In genomic region chr6:139759086-139759485, GRCh38 we compare ENCODE assay signal across 21 cellular contexts.
"Had no signal": no experiment of that assay in that cellular context is flagged by ENCODE, and none has a peak within 500 bp of the region (broad histone marks: within the 10 kb centered on the region; RNA-seq: fewer than 3 reads in every experiment).

No MANE protein-coding gene starts in this region.

- H3K27me3 ChIP-seq: esophagus squamous epithelium, ovary, stomach, transverse colon, upper lobe of right lung, vagina had no signal

- ATAC-seq: effector memory CD8-positive, alpha-beta T cell; natural killer cell; stimulated activated effector memory CD8-positive, alpha-beta T cell treated with anti-CD3 and anti-CD28 coated beads, Interleukin-12 subunit alpha, Interleukin-12 subunit beta, amount 100 ng/mL, for 72 hours had no signal

- H3K36me3 ChIP-seq: esophagus squamous epithelium, ovary, stomach, thoracic aorta, transverse colon, upper lobe of right lung, vagina had no signal

- H3K4me3 ChIP-seq: esophagus squamous epithelium, lung, ovary, stomach, thoracic aorta, transverse colon, upper lobe of right lung, vagina had no signal

- H3K27ac ChIP-seq: esophagus squamous epithelium, stomach, thoracic aorta had no signal

- H3K9me3 ChIP-seq: esophagus squamous epithelium, ovary, stomach, thoracic aorta, transverse colon, upper lobe of right lung, vagina had no signal

- FAIRE-seq: keratinocyte had no signal

- DNase-seq: effector memory CD8-positive, alpha-beta T cell; erythroblast; esophagus squamous epithelium; foreskin melanocyte; hypothalamus; immature natural killer cell; natural killer cell; occipital lobe; stimulated activated CD4-positive, alpha-beta T cell treated with anti-CD3 and anti-CD28 coated beads, Interleukin-2, amount 100 ng/mL, for 24 hours; stimulated activated CD4-positive, alpha-beta T cell treated with anti-CD3 and anti-CD28 coated beads, Interleukin-4, amount 100 ng/mL, for 24 hours; stimulated activated naive CD4-positive, alpha-beta T cell treated with Interleukin-2 at 50 U/mL for 16 hours; stomach; substantia nigra; transverse colon; upper lobe of right lung had no signal
